15 cellular contexts compared by ENCODE assay signal in the genomic region with DNA sequence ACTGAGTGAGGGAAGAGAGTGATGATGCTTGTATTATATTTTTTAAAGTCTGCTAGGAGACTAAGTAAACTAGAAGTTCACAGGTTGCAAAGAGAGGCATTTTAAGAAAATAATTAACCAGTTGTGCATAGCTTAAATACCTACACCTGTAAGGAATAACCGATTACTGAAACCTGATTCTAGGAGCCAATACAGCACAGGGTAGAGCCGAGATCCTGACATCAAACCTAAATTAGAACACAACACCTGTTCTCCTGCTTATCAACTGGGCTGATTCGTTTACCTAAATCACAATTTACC.
"Had no signal": no experiment of that assay in that cellular context is flagged by ENCODE, and none has a peak within 500 bp of the region (broad histone marks: within the 10 kb centered on the region; RNA-seq: fewer than 3 reads in every experiment).

No MANE protein-coding gene starts in this region.

- H3K27me3 Mint-ChIP-seq: activated naive CD8-positive, alpha-beta T cell treated with anti-CD3 and anti-CD28 coated beads, Interleukin-2, amount 50 U/mL, for 24 hours had no signal

- H3K4me1 ChIP-seq: heart left ventricle had no signal

- H3K9me3 ChIP-seq: ascending aorta, gastrocnemius medialis, heart left ventricle had no signal

- H3K4me3 ChIP-seq: ascending aorta, gastrocnemius medialis, heart left ventricle had no signal

- H3K27ac ChIP-seq: ascending aorta, gastrocnemius medialis, heart left ventricle had no signal

- H3K9me3 Mint-ChIP-seq: activated naive CD4-positive, alpha-beta T cell treated with anti-CD3 and anti-CD28 coated beads for 36 hours; activated naive CD8-positive, alpha-beta T cell treated with anti-CD3 and anti-CD28 coated beads, Interleukin-2, amount 50 U/mL, for 24 hours; natural killer cell had no signal

- FAIRE-seq: bronchial epithelial cell had no signal

- H3K27me3 ChIP-seq: ascending aorta, gastrocnemius medialis, heart left ventricle had no signal

- H3K4me3 Mint-ChIP-seq: activated naive CD4-positive, alpha-beta T cell treated with anti-CD3 and anti-CD28 coated beads for 36 hours; activated naive CD8-positive, alpha-beta T cell treated with anti-CD3 and anti-CD28 coated beads, Interleukin-2, amount 50 U/mL, for 24 hours; natural killer cell had no signal

- H3K27ac Mint-ChIP-seq: activated naive CD4-positive, alpha-beta T cell treated with anti-CD3 and anti-CD28 coated beads for 36 hours; activated naive CD8-positive, alpha-beta T cell treated with anti-CD3 and anti-CD28 coated beads, Interleukin-2, amount 50 U/mL, for 24 hours; natural killer cell had no signal

- DNase-seq: activated CD4-positive, alpha-beta T cell treated with anti-CD3 and anti-CD28 coated beads, Interleukin-2, amount 50 U/mL, for 1 hour; activated CD8-positive, alpha-beta memory T cell treated with anti-CD3 and anti-CD28 coated beads for 24 hours; activated naive CD4-positive, alpha-beta T cell treated with anti-CD3 and anti-CD28 coated beads for 36 hours; activated naive CD8-positive, alpha-beta T cell treated with anti-CD3 and anti-CD28 coated beads, Interleukin-2, amount 50 U/mL, for 24 hours; gastrocnemius medialis; heart left ventricle; left ventricle myocardium superior; natural killer cell; posterior cingulate gyrus; right cardiac atrium; stimulated activated CD4-positive, alpha-beta T cell treated with anti-CD3 and anti-CD28 coated beads, Interleukin-4, amount 100 ng/mL, for 24 hours; stimulated activated naive CD8-positive, alpha-beta T cell treated with anti-CD3 and anti-CD28 coated beads, Interleukin-15, Interleukin-2, amounts not matched to agents 100 U/mL and 50 U/mL, for 24 hours had no signal

- ATAC-seq: activated CD4-positive, CD25-positive, alpha-beta regulatory T cell treated with anti-CD3 and anti-CD28 coated beads, Interleukin-2, amount 50 U/mL, for 24 hours; activated naive CD8-positive, alpha-beta T cell treated with anti-CD3 and anti-CD28 coated beads, Interleukin-2, amount 50 U/mL, for 24 hours; gastrocnemius medialis; heart left ventricle; left ventricle myocardium superior; natural killer cell; right cardiac atrium; stimulated activated naive CD8-positive, alpha-beta T cell treated with anti-CD3 and anti-CD28 coated beads, Interleukin-15, Interleukin-2, amounts not matched to agents 100 U/mL and 50 U/mL, for 24 hours had no signal
